Comparison of ENCODE assay signal across 1 cellular context in the genomic region with DNA sequence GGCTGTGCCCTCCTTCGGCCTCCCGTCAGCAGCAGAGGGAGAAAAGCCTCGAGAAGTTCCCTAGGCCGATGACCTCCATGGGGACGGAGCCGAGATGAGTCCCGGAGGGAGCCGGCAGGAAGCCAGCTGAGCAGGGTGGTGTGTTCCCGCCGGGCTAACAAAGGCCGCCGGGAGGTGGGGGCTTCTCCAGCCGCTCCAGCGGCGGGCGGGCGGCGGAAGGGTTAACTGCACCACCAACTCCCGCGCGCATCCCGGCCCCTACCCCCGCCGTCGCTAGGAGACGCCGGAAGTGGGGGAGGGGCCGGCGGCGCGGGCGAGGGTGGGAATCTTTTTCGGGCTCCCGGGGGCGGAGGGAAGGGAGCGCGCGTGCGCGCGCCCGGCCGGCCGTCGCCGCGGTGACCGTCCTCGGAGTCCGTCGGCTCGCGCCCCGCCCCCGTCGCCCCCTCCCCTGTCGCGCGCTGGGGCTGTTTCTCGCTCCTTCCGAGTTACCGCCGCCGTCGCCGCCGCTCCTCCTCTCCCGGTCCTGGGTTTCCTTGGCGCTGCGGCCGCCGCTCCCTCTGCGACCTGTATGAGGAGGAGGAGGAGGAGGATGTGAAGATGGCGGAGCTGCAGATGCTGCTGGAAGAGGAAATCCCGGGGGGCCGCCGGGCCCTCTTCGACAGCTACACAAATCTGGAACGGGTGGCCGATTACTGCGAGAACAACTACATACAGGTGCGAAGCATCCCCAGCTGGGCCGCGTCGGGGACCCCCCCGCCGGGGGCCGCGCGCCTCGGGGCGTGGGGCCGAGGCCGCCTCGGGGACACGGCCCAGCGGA.
TF ChIP-seq lines count a peak whose summit lies in the region.

Gene ABI2, plus strand, starts transcription at position 477 of the 817 bp plus-strand sequence. Its CDS starts 121 bp downstream, at position 598.

TF ChIP-seq in GM12878, 131 proteins besides CTCF, POLR2A, EP300 and RAD21 (continued from another document and continues in another):
- peak; percentile 75; the same call in 1 of the 2 replicates for TF ChIP-seq ASH2L (IDR thresholded peaks at IDR 0.05; ENCODE audit: borderline replicate concordance, low read depth)
- peak; percentile 53; the same call in 1 of the 2 replicates for TF ChIP-seq NR2F1 (conservative IDR thresholded peaks at IDR 0.05)
- peak; percentile 50; the same call in 1 of the 2 replicates for TF ChIP-seq MXI1 (IDR thresholded peaks at IDR 0.05; ENCODE audit: low read depth, low read length)
- TF ChIP-seq, protein P1, sequence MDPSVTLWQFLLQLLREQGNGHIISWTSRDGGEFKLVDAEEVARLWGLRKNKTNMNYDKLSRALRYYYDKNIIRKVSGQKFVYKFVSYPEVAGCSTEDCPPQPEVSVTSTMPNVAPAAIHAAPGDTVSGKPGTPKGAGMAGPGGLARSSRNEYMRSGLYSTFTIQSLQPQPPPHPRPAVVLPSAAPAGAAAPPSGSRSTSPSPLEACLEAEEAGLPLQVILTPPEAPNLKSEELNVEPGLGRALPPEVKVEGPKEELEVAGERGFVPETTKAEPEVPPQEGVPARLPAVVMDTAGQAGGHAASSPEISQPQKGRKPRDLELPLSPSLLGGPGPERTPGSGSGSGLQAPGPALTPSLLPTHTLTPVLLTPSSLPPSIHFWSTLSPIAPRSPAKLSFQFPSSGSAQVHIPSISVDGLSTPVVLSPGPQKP (IDR thresholded peaks at IDR 0.05; ENCODE audit: low read depth, low read length), result peak; percentile 84; the same call in 1 of the 2 replicates
- TF ChIP-seq SMC3 (IDR thresholded peaks at IDR 0.05; ENCODE audit: borderline replicate concordance, low read length), result no peak
- TF ChIP-seq SIX5 (IDR thresholded peaks at IDR 0.05; ENCODE audit: low read depth, low read length, severe bottlenecking), result no peak
- peak; percentile 96 for TF ChIP-seq IKZF1 (conservative IDR thresholded peaks at IDR 0.05)
- peak; percentile 64; the same call in 1 of the 2 replicates for TF ChIP-seq DPF2 (IDR thresholded peaks at IDR 0.05)
- TF ChIP-seq SIN3A (IDR thresholded peaks at IDR 0.05; ENCODE audit: low read depth, low read length), result no peak
- no peak for TF ChIP-seq POLR2AphosphoS2 (IDR thresholded peaks at IDR 0.05; ENCODE audit: low read depth, low read length)
- 0 out of 2 replicates have a peak, but pooled peaks have one; percentile 9 for TF ChIP-seq TCF12 (IDR thresholded peaks at IDR 0.05; ENCODE audit: low read depth, low read length)
- TF ChIP-seq, protein P2, sequence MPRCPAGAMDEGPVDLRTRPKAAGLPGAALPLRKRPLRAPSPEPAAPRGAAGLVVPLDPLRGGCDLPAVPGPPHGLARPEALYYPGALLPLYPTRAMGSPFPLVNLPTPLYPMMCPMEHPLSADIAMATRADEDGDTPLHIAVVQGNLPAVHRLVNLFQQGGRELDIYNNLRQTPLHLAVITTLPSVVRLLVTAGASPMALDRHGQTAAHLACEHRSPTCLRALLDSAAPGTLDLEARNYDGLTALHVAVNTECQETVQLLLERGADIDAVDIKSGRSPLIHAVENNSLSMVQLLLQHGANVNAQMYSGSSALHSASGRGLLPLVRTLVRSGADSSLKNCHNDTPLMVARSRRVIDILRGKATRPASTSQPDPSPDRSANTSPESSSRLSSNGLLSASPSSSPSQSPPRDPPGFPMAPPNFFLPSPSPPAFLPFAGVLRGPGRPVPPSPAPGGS (IDR thresholded peaks at IDR 0.05; ENCODE audit: borderline replicate concordance, insufficient read depth, low read depth, low read length, poor library complexity, severe bottlenecking), result peak; percentile 51
- peak; percentile 80 to 82 for TF ChIP-seq IKZF2 (IDR thresholded peaks at IDR 0.05)
- TF ChIP-seq, protein P3, sequence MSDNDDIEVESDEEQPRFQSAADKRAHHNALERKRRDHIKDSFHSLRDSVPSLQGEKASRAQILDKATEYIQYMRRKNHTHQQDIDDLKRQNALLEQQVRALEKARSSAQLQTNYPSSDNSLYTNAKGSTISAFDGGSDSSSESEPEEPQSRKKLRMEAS (IDR thresholded peaks at IDR 0.05; ENCODE audit: low read depth, low read length), result no peak
- TF ChIP-seq ZNF687 (IDR thresholded peaks at IDR 0.05), result peak; percentile 14; the same call in 1 of the 2 replicates
- 0 out of 2 replicates have a peak, but pooled peaks have one; percentile 3 for TF ChIP-seq RUNX3 (IDR thresholded peaks at IDR 0.05; ENCODE audit: low read length)
- 0 out of 2 replicates have a peak, but pooled peaks have one; percentile 2 for TF ChIP-seq CREB1 (IDR thresholded peaks at IDR 0.05; ENCODE audit: low read depth)
- peak; percentile 53; the same call in 1 of the 2 replicates for TF ChIP-seq NBN (IDR thresholded peaks at IDR 0.05)
- TF ChIP-seq SUZ12 (IDR thresholded peaks at IDR 0.05; ENCODE audit: unreplicated experiment), result no peak
- TF ChIP-seq MEF2A (IDR thresholded peaks at IDR 0.05; ENCODE audit: insufficient read depth, low read depth, low read length), result 0 out of 2 replicates have a peak, but pooled peaks have one; percentile 27
- peak; percentile 90 for TF ChIP-seq BMI1 (IDR thresholded peaks at IDR 0.05; ENCODE audit: borderline replicate concordance)
- no peak for TF ChIP-seq CHD4 (IDR thresholded peaks at IDR 0.05)
- 0 out of 2 replicates have a peak, but pooled peaks have one; percentile 36 for TF ChIP-seq SMARCA5 (IDR thresholded peaks at IDR 0.05)
- TF ChIP-seq GATAD2B (conservative IDR thresholded peaks at IDR 0.05; ENCODE audit: low read depth), result peak; percentile 64; the same call in 1 of the 2 replicates
- TF ChIP-seq RELB (IDR thresholded peaks at IDR 0.05; ENCODE audit: low read depth), result peak; percentile 64; the same call in 1 of the 2 replicates
- TF ChIP-seq JUNB (IDR thresholded peaks at IDR 0.05), result no peak
- peak in 1 of 2 experiments; percentile 94; a peak in 2 of 3 replicates for TF ChIP-seq EGR1 (IDR thresholded peaks at IDR 0.05; ENCODE audit: borderline replicate concordance in 1 of 2, low read depth in 2 of 2, low read length in 2 of 2)
- no peak for TF ChIP-seq USF1 (IDR thresholded peaks at IDR 0.05; ENCODE audit: borderline replicate concordance, extremely low read length, insufficient read depth, low read depth, low read length)
- TF ChIP-seq, protein P4, sequence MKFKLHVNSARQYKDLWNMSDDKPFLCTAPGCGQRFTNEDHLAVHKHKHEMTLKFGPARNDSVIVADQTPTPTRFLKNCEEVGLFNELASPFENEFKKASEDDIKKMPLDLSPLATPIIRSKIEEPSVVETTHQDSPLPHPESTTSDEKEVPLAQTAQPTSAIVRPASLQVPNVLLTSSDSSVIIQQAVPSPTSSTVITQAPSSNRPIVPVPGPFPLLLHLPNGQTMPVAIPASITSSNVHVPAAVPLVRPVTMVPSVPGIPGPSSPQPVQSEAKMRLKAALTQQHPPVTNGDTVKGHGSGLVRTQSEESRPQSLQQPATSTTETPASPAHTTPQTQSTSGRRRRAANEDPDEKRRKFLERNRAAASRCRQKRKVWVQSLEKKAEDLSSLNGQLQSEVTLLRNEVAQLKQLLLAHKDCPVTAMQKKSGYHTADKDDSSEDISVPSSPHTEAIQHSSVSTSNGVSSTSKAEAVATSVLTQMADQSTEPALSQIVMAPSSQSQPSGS (IDR thresholded peaks at IDR 0.05; ENCODE audit: low read length), result no peak
- no peak for TF ChIP-seq POLR2AphosphoS5 (IDR thresholded peaks at IDR 0.05; ENCODE audit: low read length)
- TF ChIP-seq HCFC1 (IDR thresholded peaks at IDR 0.05; ENCODE audit: low read length), result no peak
- TF ChIP-seq ZNF592 (IDR thresholded peaks at IDR 0.05), result no peak
- peak; percentile 76; the same call in 1 of the 2 replicates for TF ChIP-seq CHD2 (IDR thresholded peaks at IDR 0.05; ENCODE audit: borderline replicate concordance, low read depth, low read length)
- TF ChIP-seq BHLHE40 (IDR thresholded peaks at IDR 0.05; ENCODE audit: borderline replicate concordance in 1 of 2, low read depth in 2 of 2, low read length in 1 of 2), result peak in 1 of 2 experiments; percentile 39; a peak in 2 of 4 replicates
- TF ChIP-seq TAF1 (IDR thresholded peaks at IDR 0.05; ENCODE audit: borderline replicate concordance, low read depth, low read length), result peak; percentile 4; the same call in 1 of the 2 replicates
- peak; percentile 78 for TF ChIP-seq NKRF (conservative IDR thresholded peaks at IDR 0.05)
- 0 out of 4 replicates have a peak, but pooled peaks of 1 of the 2 experiments have one; percentile 19 for TF ChIP-seq SRF (IDR thresholded peaks at IDR 0.05; ENCODE audit: low read depth in 2 of 2, low read length in 2 of 2)
- TF ChIP-seq MYC (IDR thresholded peaks at IDR 0.05; ENCODE audit: insufficient read depth, insufficient read length, insufficient replicate concordance, low read length, severe bottlenecking), result no peak
